ENCODE assay signal across 8 cellular contexts in the genomic region with DNA sequence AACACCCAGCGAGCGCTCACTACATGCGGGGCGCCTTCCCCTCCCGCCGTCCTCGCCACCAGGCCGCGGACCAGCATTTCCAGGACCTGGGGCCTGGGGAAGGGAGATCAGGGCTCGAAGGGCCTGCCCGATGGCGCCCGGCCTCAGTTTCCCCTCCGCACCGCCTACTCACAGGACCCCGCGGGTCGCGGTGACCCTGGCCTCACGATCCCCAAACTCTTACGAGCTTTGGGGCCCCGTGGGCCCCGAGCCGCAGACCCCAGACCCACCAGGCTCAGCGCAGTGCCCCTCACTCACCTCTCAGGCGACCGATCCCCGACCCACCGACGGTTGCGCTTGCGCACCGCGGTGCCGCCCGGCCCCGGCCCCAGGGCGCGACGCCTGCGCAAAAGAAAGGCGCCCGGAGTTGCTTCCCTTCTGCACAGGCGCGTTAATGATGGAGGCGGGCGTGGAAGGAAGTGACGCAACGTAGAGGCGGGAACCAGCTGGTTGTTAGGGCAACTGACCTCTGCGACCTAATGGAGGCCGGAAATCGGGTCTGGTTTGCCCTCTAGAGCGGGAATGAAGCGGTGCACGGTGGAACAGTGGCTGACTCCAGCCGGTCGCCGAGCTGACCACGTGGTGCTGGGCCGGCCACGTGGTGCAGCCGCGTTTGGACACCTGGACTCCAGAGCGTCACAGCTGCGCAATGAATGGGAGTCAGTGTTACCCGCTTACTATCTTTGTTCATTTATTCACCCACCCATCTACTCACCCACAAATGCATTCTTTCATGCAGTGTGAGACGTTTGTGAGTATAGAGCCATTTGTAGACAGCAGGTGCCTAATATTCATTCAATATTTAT. TPM values are rescaled to one million over a fixed set of nuclear protein-coding genes. Genes with fewer than 3 reads are reported as not detected.
DNase-seq lines count a peak whose midpoint lies in the region; ATAC-seq, FAIRE-seq and TF ChIP-seq lines count a peak whose summit lies in the region.

A gene with protein sequence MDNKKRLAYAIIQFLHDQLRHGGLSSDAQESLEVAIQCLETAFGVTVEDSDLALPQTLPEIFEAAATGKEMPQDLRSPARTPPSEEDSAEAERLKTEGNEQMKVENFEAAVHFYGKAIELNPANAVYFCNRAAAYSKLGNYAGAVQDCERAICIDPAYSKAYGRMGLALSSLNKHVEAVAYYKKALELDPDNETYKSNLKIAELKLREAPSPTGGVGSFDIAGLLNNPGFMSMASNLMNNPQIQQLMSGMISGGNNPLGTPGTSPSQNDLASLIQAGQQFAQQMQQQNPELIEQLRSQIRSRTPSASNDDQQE (minus strand): TSS at position 338 of the 845 bp plus-strand sequence. CDS start 14,205 bp downstream, outside the sequence.

- peak; percentile 47 for TF ChIP-seq CTCF in astrocyte of the cerebellum (IDR thresholded peaks at IDR 0.05; ENCODE audit: low read depth, low read length, missing control alignments)

- no peaks in the 10 kb centered on the region for H3K9me3 ChIP-seq in aorta (ENCODE audit: control insufficient read depth, low read length)

- WGBS in aorta, 2 donors: 0% methylated on average over 51 to 68 of the region's 68 CpGs

- ATAC-seq in HG02981 (IDR thresholded peaks at IDR 0.05; ENCODE audit: unreplicated experiment) (peak; percentile 76), aorta (ENCODE audit: low FRiP score) (peak; percentile 93)

- FAIRE-seq in GM18507 (lab: Jason Lieb, UNC): peak; percentile 99

- H3K27me3 ChIP-seq in rectal smooth muscle tissue (ENCODE audit: control insufficient read depth, insufficient read depth, low read length) (no peaks in the 10 kb centered on the region), aorta (ENCODE audit: control insufficient read depth in 1 of 2, insufficient read depth in 2 of 2, low read length in 1 of 2) (no peaks in the 10 kb centered on the region)

- in situ Hi-C loops in astrocyte of the cerebellum (cut with HindIII; ENCODE audit: low sequenced_read_pairs): no loop called here

- H3K27ac ChIP-seq in rectal smooth muscle tissue (ENCODE audit: low read depth, low read length) (peak within 1 kb of the TSS; percentile 81), aorta (ENCODE audit: low read depth in 1 of 2, low read length in 2 of 2) (peak within 1 kb of the TSS in 1 of 2 donors; percentile 43)

- H3K4me3 ChIP-seq in astrocyte of the cerebellum (ENCODE audit: low read depth, low read length) (peak within 1 kb of the TSS; percentile 99), rectal smooth muscle tissue (ENCODE audit: low read length) (peak within 1 kb of the TSS; percentile 95), aorta (ENCODE audit: low read length in 2 of 2) (peak within 1 kb of the TSS; percentile 74 to 81)

- intact Hi-C loops in aorta (cut with DNase I): no loop called here

- DNase-seq in GM18507 (ENCODE audit: extremely low spot score, insufficient read length, low read depth) (peak; percentile 93), NCI-H2029 treated with DMSO at 0.1 percent for 48 hours (lab: John Stamatoyannopoulos, UW) (peak; percentile 96), T-helper 9 cell (peak; percentile 91), astrocyte of the cerebellum (ENCODE audit: low read depth) (peak; percentile 97), hepatic stellate cell (ENCODE audit: low spot score) (peak; percentile 99), aorta (peak; percentile 98 to 99)

- peak within 1 kb of the TSS; percentile 72 for H3K9ac ChIP-seq in rectal smooth muscle tissue (ENCODE audit: low read length)

- no peaks in the 10 kb centered on the region for H3K36me3 ChIP-seq in rectal smooth muscle tissue (ENCODE audit: control insufficient read depth, insufficient read depth, low read length)
- H3K36me3 ChIP-seq in aorta (ENCODE audit: control insufficient read depth in 1 of 2, insufficient read depth in 2 of 2, low read length in 1 of 2): no peaks in the 10 kb centered on the region

- H3K4me1 ChIP-seq in rectal smooth muscle tissue (ENCODE audit: control insufficient read depth, insufficient read depth, low read length) (peaks cover 14% of the 10 kb centered on the region), aorta (ENCODE audit: control insufficient read depth in 1 of 2, insufficient read depth in 2 of 2, low read length in 2 of 2) (peaks cover 0 to 1% of the 10 kb centered on the region in 2 donors)

RNA-seq across cellular contexts. Expression of the gene that starts here (rescaled TPM):
- 10 to 100 TPM; 31.5 to 32.9 TPM for total RNA-seq in aorta
- 10 to 100 TPM; 30.6 to 55.1 TPM for polyA plus RNA-seq in aorta
